14 cellular contexts compared by ENCODE assay signal in genomic region chr16:3659200-3659599, GRCh38. TPM values are rescaled to one million over a fixed set of nuclear protein-coding genes. Genes with fewer than 3 reads are reported as not detected.
DNase-seq lines count a peak whose midpoint lies in the region; ATAC-seq and TF ChIP-seq lines count a peak whose summit lies in the region.
"Had no signal": no experiment of that assay in that cellular context is flagged by ENCODE, and none has a peak within 500 bp of the region (broad histone marks: within the 10 kb centered on the region; RNA-seq: fewer than 3 reads in every experiment).

No MANE protein-coding gene starts in this region.

- TF ChIP-seq CTCF in AG10803 (conservative IDR thresholded peaks at IDR 0.05; ENCODE audit: low read length) (no peak), spleen (IDR thresholded peaks at IDR 0.05 in 8 of 11, conservative IDR thresholded peaks at IDR 0.05 in 3 of 11) (no peak)

- H3K18ac ChIP-seq in trophoblast cell (ENCODE audit: low read length): no peak overlapping the region

- no peaks in the 10 kb centered on the region for H3K9me3 Mint-ChIP-seq in activated naive CD8-positive, alpha-beta T cell treated with anti-CD3 and anti-CD28 coated beads, Interleukin-2, amount 50 U/mL, for 24 hours

- TF ChIP-seq POLR2A in spleen (IDR thresholded peaks at IDR 0.05): no peak

- H3K27me3 Mint-ChIP-seq in activated naive CD8-positive, alpha-beta T cell treated with anti-CD3 and anti-CD28 coated beads, Interleukin-2, amount 50 U/mL, for 24 hours: no peaks in the 10 kb centered on the region

- DNase-seq in AG10803 (ENCODE audit: low read depth): peak; percentile 58
- peak; percentile 10 for DNase-seq in HCEC 1CT
- DNase-seq in activated naive CD8-positive, alpha-beta T cell treated with anti-CD3 and anti-CD28 coated beads, Interleukin-2, amount 50 U/mL, for 24 hours: no peak
- DNase-seq in iris pigment epithelial cell (ENCODE audit: low read depth): peak; percentile 73
- no peak for DNase-seq in trophoblast cell
- no peak for DNase-seq in spleen
- DNase-seq: GOT3; NCI-H187 treated with DMSO at 0.1 percent for 48 hours; NCI-H69; stimulated activated naive CD4-positive, alpha-beta T cell; T-helper 9 cell had no signal

- WGBS in trophoblast cell (ENCODE audit: extremely low coverage, insufficient coverage, insufficient read length): no CpG with 5 or more reads among the region's 2 CpGs
- WGBS in spleen, 5 donors: 61 to 76% (median 72%) methylated on average over 2 of the region's 2 CpGs

- H2BK120ac ChIP-seq in trophoblast cell (ENCODE audit: insufficient read depth, low read length, poor library complexity): no peak overlapping the region

- H3K4me3 Mint-ChIP-seq in activated naive CD8-positive, alpha-beta T cell treated with anti-CD3 and anti-CD28 coated beads, Interleukin-2, amount 50 U/mL, for 24 hours: no peak overlapping the region

- no peak overlapping the region for H3K4me2 ChIP-seq in trophoblast cell (ENCODE audit: low read length)
- H3K4me2 ChIP-seq: KMS-11 had no signal

- no peak overlapping the region for H2BK12ac ChIP-seq in trophoblast cell (ENCODE audit: low read length)

- no peaks in the 10 kb centered on the region for H3K79me1 ChIP-seq in trophoblast cell (ENCODE audit: low read length)

- no peak overlapping the region for H3K4ac ChIP-seq in trophoblast cell (ENCODE audit: low read depth, low read length)

- ATAC-seq in activated naive CD8-positive, alpha-beta T cell treated with anti-CD3 and anti-CD28 coated beads, Interleukin-2, amount 50 U/mL, for 24 hours: no peak
- no peak for ATAC-seq in GM21526 (IDR thresholded peaks at IDR 0.05; ENCODE audit: low FRiP score, unreplicated experiment)
- ATAC-seq: heart left ventricle had no signal

- H3K27ac ChIP-seq in trophoblast cell (ENCODE audit: low read depth, low read length): no peak overlapping the region
- H3K27ac ChIP-seq in spleen: no peak overlapping the region
- H3K27ac ChIP-seq: heart left ventricle, KMS-11 had no signal

- no peak overlapping the region for H2AK5ac ChIP-seq in trophoblast cell (ENCODE audit: low read length)

- no peak overlapping the region for H2BK5ac ChIP-seq in trophoblast cell (ENCODE audit: low read depth, low read length, poor library complexity)

- no peak overlapping the region for H4K12ac ChIP-seq in trophoblast cell (ENCODE audit: low read depth, low read length)

- H3K14ac ChIP-seq in trophoblast cell (ENCODE audit: low read length): no peak overlapping the region

- no peak overlapping the region for H4K8ac ChIP-seq in trophoblast cell (ENCODE audit: low read depth, low read length)

- no peaks in the 10 kb centered on the region for H3K9me3 ChIP-seq in trophoblast cell (ENCODE audit: insufficient read depth, low read depth, low read length)
- H3K9me3 ChIP-seq in spleen: no peaks in the 10 kb centered on the region
- H3K9me3 ChIP-seq: heart left ventricle had no signal

- H3K79me2 ChIP-seq in trophoblast cell (ENCODE audit: control insufficient read depth, insufficient read depth, low read length, poor library complexity): no peaks in the 10 kb centered on the region

- H3K4me1 Mint-ChIP-seq in activated naive CD8-positive, alpha-beta T cell treated with anti-CD3 and anti-CD28 coated beads, Interleukin-2, amount 50 U/mL, for 24 hours: peaks cover 18% of the 10 kb centered on the region

- no peak overlapping the region for H4K91ac ChIP-seq in trophoblast cell (ENCODE audit: low read depth, low read length)

- H3K23ac ChIP-seq in trophoblast cell (ENCODE audit: low read length): no peak overlapping the region

- H3K36me3 Mint-ChIP-seq in activated naive CD8-positive, alpha-beta T cell treated with anti-CD3 and anti-CD28 coated beads, Interleukin-2, amount 50 U/mL, for 24 hours (ENCODE audit: low read depth): peaks cover 45% of the 10 kb centered on the region

- no peak overlapping the region for H3K4me3 ChIP-seq in AG10803 (ENCODE audit: low read length)
- H3K4me3 ChIP-seq in trophoblast cell (ENCODE audit: low read depth, low read length): no peak overlapping the region
- no peak overlapping the region for H3K4me3 ChIP-seq in spleen
- H3K4me3 ChIP-seq: heart left ventricle had no signal

- H3K9ac ChIP-seq in trophoblast cell (ENCODE audit: low read length): no peak overlapping the region
- H3K9ac ChIP-seq: KMS-11 had no signal

- H3K27ac Mint-ChIP-seq in activated naive CD8-positive, alpha-beta T cell treated with anti-CD3 and anti-CD28 coated beads, Interleukin-2, amount 50 U/mL, for 24 hours: peak overlapping the region; percentile 82

- H3K36me3 ChIP-seq in trophoblast cell (ENCODE audit: control insufficient read depth in 1 of 2, insufficient read depth in 2 of 2, low read length in 2 of 2) (peaks cover 68 to 72% of the 10 kb centered on the region in 2 experiments), spleen (peaks cover 2 to 98% (median 88%) of the 10 kb centered on the region in 6 donors)

- peaks cover 2 to 6% of the 10 kb centered on the region in 2 experiments for H3K4me1 ChIP-seq in trophoblast cell (ENCODE audit: control insufficient read depth in 1 of 2, insufficient read depth in 2 of 2, low read length in 2 of 2)
- H3K4me1 ChIP-seq in spleen: peaks cover 0 to 2% (median 0%) of the 10 kb centered on the region in 6 donors

- H3K27me3 ChIP-seq in trophoblast cell (ENCODE audit: insufficient read depth, low read length) (no peaks in the 10 kb centered on the region), spleen (replicated peaks in 1 of 7) (no peaks in the 10 kb centered on the region)
- H3K27me3 ChIP-seq: heart left ventricle had no signal

- H2AFZ ChIP-seq in trophoblast cell (ENCODE audit: insufficient read depth, low read length, poor library complexity): no peak overlapping the region

- intact Hi-C loops in spleen (cut with DNase I; ENCODE audit: low total_unique reads): no loop called here

RNA-seq across cellular contexts. Expression of gene DNASE1, which starts 4.7 kb away (rescaled TPM):
- polyA plus RNA-seq in trophoblast cell (2013): 10.6 and 11.7 TPM in 2 replicates
- 10 to 100 TPM; 23.9 to 51.9 (median 26.7) TPM for total RNA-seq in spleen
- 10 to 100 TPM in 1 of 3 donors, 1 to 10 TPM in 2; 6.1 to 16.9 (median 8.2) TPM for polyA plus RNA-seq in spleen

RNA-seq across cellular contexts. Expression of gene SLX4, which starts 47.8 kb away (rescaled TPM):
- 5.4 and 5.6 TPM in 2 replicates for polyA plus RNA-seq in trophoblast cell (2013)
- 1 to 10 TPM; 5.9 to 8.8 (median 7.3) TPM for total RNA-seq in spleen
- 1 to 10 TPM; 1.8 to 4.0 (median 2.4) TPM for polyA plus RNA-seq in spleen

RNA-seq across cellular contexts. Expression of gene TRAP1, which starts 58.1 kb away (rescaled TPM):
- 79.9 and 81.1 TPM in 2 replicates for polyA plus RNA-seq in trophoblast cell (2013)
- 10 to 100 TPM; 33.7 to 77.5 (median 53.7) TPM for total RNA-seq in spleen
- polyA plus RNA-seq in spleen: 10 to 100 TPM; 43.4 to 97.1 (median 49.8) TPM

Comparison
In these comparisons a context has a peak if more than half of its experiments do, and no peak if none do; other contexts are left out.
1. DNase-seq: peak in AG10803 (single experiment), HCEC 1CT (single experiment) and iris pigment epithelial cell (single experiment); none in activated naive CD8-positive, alpha-beta T cell treated with anti-CD3 and anti-CD28 coated beads, Interleukin-2, amount 50 U/mL, for 24 hours (single experiment), trophoblast cell (0 of 2) and spleen (single experiment).